In the genomic region with DNA sequence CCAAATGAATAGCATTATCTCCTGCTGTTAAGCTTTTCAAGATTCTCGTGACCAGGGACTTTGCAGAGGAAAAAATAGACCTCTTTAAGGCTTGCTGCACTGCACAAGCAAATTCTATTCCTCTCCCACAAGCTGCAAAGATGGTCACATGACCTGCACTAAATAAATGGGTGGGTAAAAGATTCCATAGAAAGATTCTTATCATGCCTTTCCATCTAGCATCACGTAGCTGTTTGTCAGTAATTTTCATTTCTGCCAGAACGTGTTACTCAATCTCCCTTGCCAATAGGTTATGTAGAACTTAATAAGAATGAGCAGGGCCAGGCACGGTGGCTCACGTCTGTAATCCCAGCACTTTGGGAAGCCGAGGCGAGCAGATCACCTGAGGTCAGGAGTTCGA, we compare ENCODE assay signal across 2 cellular contexts.
TF ChIP-seq lines count a peak whose summit lies in the region.

No MANE protein-coding gene starts in this region.

TF ChIP-seq in liver, 16 proteins besides CTCF, POLR2A, EP300 and RAD21:
- TF ChIP-seq FOXA1 (IDR thresholded peaks at IDR 0.05) = no peak
- TF ChIP-seq, protein P1, sequence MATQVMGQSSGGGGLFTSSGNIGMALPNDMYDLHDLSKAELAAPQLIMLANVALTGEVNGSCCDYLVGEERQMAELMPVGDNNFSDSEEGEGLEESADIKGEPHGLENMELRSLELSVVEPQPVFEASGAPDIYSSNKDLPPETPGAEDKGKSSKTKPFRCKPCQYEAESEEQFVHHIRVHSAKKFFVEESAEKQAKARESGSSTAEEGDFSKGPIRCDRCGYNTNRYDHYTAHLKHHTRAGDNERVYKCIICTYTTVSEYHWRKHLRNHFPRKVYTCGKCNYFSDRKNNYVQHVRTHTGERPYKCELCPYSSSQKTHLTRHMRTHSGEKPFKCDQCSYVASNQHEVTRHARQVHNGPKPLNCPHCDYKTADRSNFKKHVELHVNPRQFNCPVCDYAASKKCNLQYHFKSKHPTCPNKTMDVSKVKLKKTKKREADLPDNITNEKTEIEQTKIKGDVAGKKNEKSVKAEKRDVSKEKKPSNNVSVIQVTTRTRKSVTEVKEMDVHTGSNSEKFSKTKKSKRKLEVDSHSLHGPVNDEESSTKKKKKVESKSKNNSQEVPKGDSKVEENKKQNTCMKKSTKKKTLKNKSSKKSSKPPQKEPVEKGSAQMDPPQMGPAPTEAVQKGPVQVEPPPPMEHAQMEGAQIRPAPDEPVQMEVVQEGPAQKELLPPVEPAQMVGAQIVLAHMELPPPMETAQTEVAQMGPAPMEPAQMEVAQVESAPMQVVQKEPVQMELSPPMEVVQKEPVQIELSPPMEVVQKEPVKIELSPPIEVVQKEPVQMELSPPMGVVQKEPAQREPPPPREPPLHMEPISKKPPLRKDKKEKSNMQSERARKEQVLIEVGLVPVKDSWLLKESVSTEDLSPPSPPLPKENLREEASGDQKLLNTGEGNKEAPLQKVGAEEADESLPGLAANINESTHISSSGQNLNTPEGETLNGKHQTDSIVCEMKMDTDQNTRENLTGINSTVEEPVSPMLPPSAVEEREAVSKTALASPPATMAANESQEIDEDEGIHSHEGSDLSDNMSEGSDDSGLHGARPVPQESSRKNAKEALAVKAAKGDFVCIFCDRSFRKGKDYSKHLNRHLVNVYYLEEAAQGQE (IDR thresholded peaks at IDR 0.05) = no peak
- no peak for TF ChIP-seq GABPA (IDR thresholded peaks at IDR 0.05 in 1 of 2, conservative IDR thresholded peaks at IDR 0.05 in 1 of 2)
- no peak for TF ChIP-seq HNF4G (IDR thresholded peaks at IDR 0.05)
- TF ChIP-seq NR2F2 (IDR thresholded peaks at IDR 0.05) = no peak
- TF ChIP-seq EGR1 (IDR thresholded peaks at IDR 0.05; ENCODE audit: low read depth in 2 of 2) = no peak
- no peak for TF ChIP-seq YY1 (IDR thresholded peaks at IDR 0.05)
TF ChIP-seq in liver: peak in this region for 0.

TF ChIP-seq in HepG2, 621 proteins besides CTCF, POLR2A, EP300 and RAD21:
- TF ChIP-seq FLYWCH1 (CRISPR knock-in tag; IDR thresholded peaks at IDR 0.05) = no peak
- TF ChIP-seq ZNF816 (CRISPR knock-in tag; IDR thresholded peaks at IDR 0.05; ENCODE audit: borderline replicate concordance) = no peak
- TF ChIP-seq ZNF564 (CRISPR knock-in tag; IDR thresholded peaks at IDR 0.05) = no peak
- no peak for TF ChIP-seq ZNF101 (CRISPR knock-in tag; IDR thresholded peaks at IDR 0.05; ENCODE audit: borderline replicate concordance, low read depth)
